Comparison of ENCODE assay signal across 24 cellular contexts in the genomic region with DNA sequence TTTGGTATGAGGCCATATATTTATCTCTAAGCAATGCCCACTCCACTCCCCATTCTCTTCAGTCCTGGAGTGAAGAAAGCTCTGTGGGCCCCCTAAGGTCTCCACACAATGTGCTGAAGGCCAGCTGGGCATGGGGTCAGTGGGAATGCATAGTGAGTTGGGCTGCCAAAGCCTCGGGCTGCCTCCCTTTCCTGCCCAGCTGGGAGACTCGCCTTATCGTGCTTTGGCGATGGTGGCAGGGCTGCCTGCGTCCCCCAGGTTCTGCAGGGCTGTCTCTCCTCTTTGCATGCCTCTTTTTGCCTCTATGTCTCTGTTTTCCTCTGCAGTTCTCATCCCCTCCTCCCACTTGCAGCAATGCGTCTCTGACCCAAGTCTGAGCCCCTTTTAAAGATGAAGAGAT.
DNase-seq lines count a peak whose midpoint lies in the region; ATAC-seq lines count a peak whose summit lies in the region.
"Had no signal": no experiment of that assay in that cellular context is flagged by ENCODE, and none has a peak within 500 bp of the region (broad histone marks: within the 10 kb centered on the region; RNA-seq: fewer than 3 reads in every experiment).

No MANE protein-coding gene starts in this region.

- no peak overlapping the region for H3K4me3 ChIP-seq in neuronal stem cell (ENCODE audit: low read length in 2 of 2)
- H3K4me3 ChIP-seq: A549; BLaER1 treated with 17β-estradiol and CSF1 and Interleukin-3, amounts not matched to agents 10 nM and 100 nM; GM12878; GM23338; HAP-1 had no signal

- no peak overlapping the region for H4K8ac ChIP-seq in neuronal stem cell (ENCODE audit: low read depth, low read length)

- ATAC-seq in activated CD8-positive, alpha-beta memory T cell treated with anti-CD3 and anti-CD28 coated beads, Interleukin-2, amount 10 ng/mL, durations not matched to agents 7 days and 5 days = no peak
- ATAC-seq in natural killer cell treated with Interleukin-12 subunit alpha and Interleukin-12 subunit beta and Interleukin-15 and Interleukin-18, amount 100 ng/mL, for 72 hours = no peak
- ATAC-seq: A549, GM12878, GM23338 had no signal

- H3K27ac Mint-ChIP-seq in activated CD8-positive, alpha-beta memory T cell treated with anti-CD3 and anti-CD28 coated beads, Interleukin-2, amount 10 ng/mL, durations not matched to agents 7 days and 5 days = no peak overlapping the region
- H3K27ac Mint-ChIP-seq in natural killer cell treated with Interleukin-12 subunit alpha and Interleukin-12 subunit beta and Interleukin-15 and Interleukin-18, amount 100 ng/mL, for 72 hours = no peak overlapping the region
- H3K27ac Mint-ChIP-seq: CD4-positive, alpha-beta T cell; CD8-positive, alpha-beta memory T cell; GM23338; HFFc6 had no signal

- no peak overlapping the region for H3K9ac ChIP-seq in neuronal stem cell (ENCODE audit: low read depth, low read length, poor library complexity)
- H3K9ac ChIP-seq: BLaER1 treated with 17β-estradiol and CSF1 and Interleukin-3, amounts not matched to agents 10 nM and 100 nM had no signal

- H3K4me3 Mint-ChIP-seq in activated CD8-positive, alpha-beta memory T cell treated with anti-CD3 and anti-CD28 coated beads, Interleukin-2, amount 10 ng/mL, durations not matched to agents 7 days and 5 days = no peak overlapping the region
- H3K4me3 Mint-ChIP-seq in natural killer cell treated with Interleukin-12 subunit alpha and Interleukin-12 subunit beta and Interleukin-15 and Interleukin-18, amount 100 ng/mL, for 72 hours = no peak overlapping the region
- H3K4me3 Mint-ChIP-seq: CD14-positive monocyte; CD4-positive, alpha-beta T cell; CD8-positive, alpha-beta memory T cell; GM23338; HFFc6 had no signal

- peaks cover 4 to 12% of the 10 kb centered on the region in 2 donors for H3K4me1 ChIP-seq in neuronal stem cell (ENCODE audit: control insufficient read depth in 2 of 2, insufficient read depth in 1 of 2, low read depth in 1 of 2, low read length in 2 of 2)
- H3K4me1 ChIP-seq: BE2C, HAP-1 had no signal

- H3K18ac ChIP-seq in neuronal stem cell (ENCODE audit: low read length) = peak overlapping the region; percentile 44

- H3K4me1 Mint-ChIP-seq in activated CD8-positive, alpha-beta memory T cell treated with anti-CD3 and anti-CD28 coated beads, Interleukin-2, amount 10 ng/mL, durations not matched to agents 7 days and 5 days = no peaks in the 10 kb centered on the region
- no peaks in the 10 kb centered on the region for H3K4me1 Mint-ChIP-seq in natural killer cell treated with Interleukin-12 subunit alpha and Interleukin-12 subunit beta and Interleukin-15 and Interleukin-18, amount 100 ng/mL, for 72 hours (ENCODE audit: low read depth in 2 of 2)
- H3K4me1 Mint-ChIP-seq: CD8-positive, alpha-beta memory T cell had no signal

- H3K23ac ChIP-seq in neuronal stem cell (ENCODE audit: low read depth, low read length, poor library complexity) = no peak overlapping the region

- no peak overlapping the region for H3K4me2 ChIP-seq in neuronal stem cell (ENCODE audit: insufficient read depth, low read length, poor library complexity, severe bottlenecking)
- H3K4me2 ChIP-seq: A549; BLaER1 treated with 17β-estradiol and CSF1 and Interleukin-3, amounts not matched to agents 10 nM and 100 nM; GM23338 had no signal

- DNase-seq in activated CD8-positive, alpha-beta memory T cell treated with anti-CD3 and anti-CD28 coated beads, Interleukin-2, amount 10 ng/mL, durations not matched to agents 7 days and 5 days = peak; percentile 27
- no peak for DNase-seq in activated CD8-positive, alpha-beta memory T cell treated with anti-CD3 and anti-CD28 coated beads, Interleukin-2, amount 50 U/mL, for 48 hours
- DNase-seq in islet precursor cell (peak; percentile 32), neuronal stem cell (ENCODE audit: low spot score) (no peak), cerebellar nuclear complex (lab: John Stamatoyannopoulos, UW) (no peak)
- no peak for DNase-seq in stimulated activated CD4-positive, alpha-beta T cell treated with anti-CD3 and anti-CD28 coated beads, Interleukin-2, amount 100 ng/mL, for 24 hours
- no peak for DNase-seq in natural killer cell treated with Interleukin-12 subunit alpha and Interleukin-12 subunit beta and Interleukin-15 and Interleukin-18, amount 100 ng/mL, for 72 hours (ENCODE audit: low spot score)
- DNase-seq: 8988T; ACHN; AML-193; BE2C; CD4-positive, alpha-beta T cell; CD8-positive, alpha-beta memory T cell; DMS 273 treated with DMSO at 0.1 percent for 48 hours; DMS79; EL; GDM1; HFFc6 had no signal

- H3K79me1 ChIP-seq in neuronal stem cell (ENCODE audit: low read depth, low read length) = no peaks in the 10 kb centered on the region

- peaks cover 0 to 6% (median 0%) of the 10 kb centered on the region in 3 experiments for H3K27me3 ChIP-seq in neuronal stem cell (ENCODE audit: control insufficient read depth in 3 of 3, insufficient read depth in 3 of 3, low read depth in 1 of 3, low read length in 3 of 3)
- H3K27me3 ChIP-seq: BE2C; BLaER1 treated with 17β-estradiol and CSF1 and Interleukin-3, amounts not matched to agents 10 nM and 100 nM had no signal

- H4K91ac ChIP-seq in neuronal stem cell (ENCODE audit: low read depth, low read length, poor library complexity) = no peak overlapping the region

- no peak overlapping the region for H2AFZ ChIP-seq in neuronal stem cell (ENCODE audit: low read length)

- no peak overlapping the region for H3K4ac ChIP-seq in neuronal stem cell (ENCODE audit: low read length)

- H3K27ac ChIP-seq in neuronal stem cell (replicated peaks; ENCODE audit: low read length) = no peak overlapping the region
- H3K27ac ChIP-seq: A549; BLaER1 treated with 17β-estradiol and CSF1 and Interleukin-3, amounts not matched to agents 10 nM and 100 nM had no signal

- no peaks in the 10 kb centered on the region for H3K36me3 Mint-ChIP-seq in activated CD8-positive, alpha-beta memory T cell treated with anti-CD3 and anti-CD28 coated beads, Interleukin-2, amount 10 ng/mL, durations not matched to agents 7 days and 5 days
- H3K36me3 Mint-ChIP-seq in natural killer cell treated with Interleukin-12 subunit alpha and Interleukin-12 subunit beta and Interleukin-15 and Interleukin-18, amount 100 ng/mL, for 72 hours = no peaks in the 10 kb centered on the region
- H3K36me3 Mint-ChIP-seq: CD14-positive monocyte; CD8-positive, alpha-beta memory T cell had no signal

- H3K9me3 ChIP-seq in neuronal stem cell (replicated peaks in 1 of 2; ENCODE audit: control insufficient read depth in 2 of 2, insufficient read depth in 1 of 2, low read depth in 1 of 2, low read length in 2 of 2) = peaks cover 0 to 2% of the 10 kb centered on the region in 2 donors
- H3K9me3 ChIP-seq: A549, BE2C, HAP-1 had no signal

- H2AK5ac ChIP-seq in neuronal stem cell (ENCODE audit: low read depth, low read length) = no peak overlapping the region

- CTCF ChIA-PET in activated CD8-positive, alpha-beta memory T cell treated with anti-CD3 and anti-CD28 coated beads, Interleukin-2, amount 10 ng/mL, durations not matched to agents 7 days and 5 days (lab: Charles Lee) = no interaction called here

- H2BK15ac ChIP-seq in neuronal stem cell (ENCODE audit: low read length) = no peak overlapping the region

- H2BK120ac ChIP-seq in neuronal stem cell (ENCODE audit: low read depth, low read length) = no peak overlapping the region

- no CpG with 5 or more reads among the region's 6 CpGs for WGBS in neuronal stem cell (ENCODE audit: extremely low coverage in 2 of 2, insufficient read length in 2 of 2, insufficient replicate concordance in 1 of 2), 2 donors

- H3K36me3 ChIP-seq in neuronal stem cell (replicated peaks in 1 of 2; ENCODE audit: control insufficient read depth in 2 of 2, insufficient read depth in 2 of 2, low read length in 2 of 2) = no peaks in the 10 kb centered on the region
- H3K36me3 ChIP-seq: BE2C; BLaER1 treated with 17β-estradiol and CSF1 and Interleukin-3, amounts not matched to agents 10 nM and 100 nM; HAP-1 had no signal

- H3K14ac ChIP-seq in neuronal stem cell (ENCODE audit: low read length) = no peak overlapping the region

- no peak overlapping the region for H2BK12ac ChIP-seq in neuronal stem cell (ENCODE audit: low read length)

- no peaks in the 10 kb centered on the region for H3K9me3 Mint-ChIP-seq in activated CD8-positive, alpha-beta memory T cell treated with anti-CD3 and anti-CD28 coated beads, Interleukin-2, amount 10 ng/mL, durations not matched to agents 7 days and 5 days (ENCODE audit: low read depth)
- no peaks in the 10 kb centered on the region for H3K9me3 Mint-ChIP-seq in natural killer cell treated with Interleukin-12 subunit alpha and Interleukin-12 subunit beta and Interleukin-15 and Interleukin-18, amount 100 ng/mL, for 72 hours
- H3K9me3 Mint-ChIP-seq: CD4-positive, alpha-beta T cell; HFFc6 had no signal

- no peak overlapping the region for H2BK5ac ChIP-seq in neuronal stem cell (ENCODE audit: low read length)

- H3K27me3 Mint-ChIP-seq in activated CD8-positive, alpha-beta memory T cell treated with anti-CD3 and anti-CD28 coated beads, Interleukin-2, amount 10 ng/mL, durations not matched to agents 7 days and 5 days = peaks cover 6% of the 10 kb centered on the region
- peaks cover 15 to 38% of the 10 kb centered on the region in 2 donors for H3K27me3 Mint-ChIP-seq in natural killer cell treated with Interleukin-12 subunit alpha and Interleukin-12 subunit beta and Interleukin-15 and Interleukin-18, amount 100 ng/mL, for 72 hours

Comparison
In these comparisons a context has a peak if more than half of its experiments do, and no peak if none do; other contexts are left out.
1. DNase-seq: peak in activated CD8-positive, alpha-beta memory T cell treated with anti-CD3 and anti-CD28 coated beads, Interleukin-2, amount 10 ng/mL, durations not matched to agents 7 days and 5 days (single experiment) and islet precursor cell (single experiment); none in activated CD8-positive, alpha-beta memory T cell treated with anti-CD3 and anti-CD28 coated beads, Interleukin-2, amount 50 U/mL, for 48 hours (single experiment), neuronal stem cell (single experiment), stimulated activated CD4-positive, alpha-beta T cell treated with anti-CD3 and anti-CD28 coated beads, Interleukin-2, amount 100 ng/mL, for 24 hours (0 of 2), natural killer cell treated with Interleukin-12 subunit alpha and Interleukin-12 subunit beta and Interleukin-15 and Interleukin-18, amount 100 ng/mL, for 72 hours (single experiment) and cerebellar nuclear complex (0 of 2).